In the genomic region with DNA sequence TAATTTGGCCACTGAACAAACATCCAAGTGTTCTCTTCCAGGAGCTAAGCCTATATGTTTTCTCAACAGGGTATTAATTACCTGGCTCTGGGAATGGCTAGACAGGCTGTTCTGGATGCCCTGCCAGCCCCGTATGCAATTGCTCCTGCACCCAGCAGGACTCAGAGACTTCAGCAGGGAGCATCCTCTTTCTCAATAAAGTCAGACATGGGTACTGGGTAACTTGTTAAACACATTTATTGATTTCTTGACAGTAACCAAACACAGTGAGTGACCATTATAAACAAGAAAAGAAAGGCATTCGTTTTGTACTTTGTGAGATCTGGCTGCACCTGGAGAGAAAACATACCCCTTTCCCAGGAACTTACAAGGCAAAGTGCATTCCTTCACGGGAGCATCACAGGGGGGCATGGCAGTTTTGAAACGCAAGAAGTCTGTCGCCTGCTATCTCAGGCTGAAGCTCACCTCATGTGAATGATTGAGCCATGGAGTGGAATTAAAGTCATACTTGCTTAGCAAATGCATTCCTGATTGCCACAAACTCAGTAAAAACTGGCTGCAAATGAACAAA, we compare ENCODE assay signal across 23 cellular contexts.
DNase-seq lines count a peak whose midpoint lies in the region; ATAC-seq and TF ChIP-seq lines count a peak whose summit lies in the region.
"Had no signal": no experiment of that assay in that cellular context is flagged by ENCODE, and none has a peak within 500 bp of the region (broad histone marks: within the 10 kb centered on the region; RNA-seq: fewer than 3 reads in every experiment).

No MANE protein-coding gene starts in this region.

- H3K4me3 ChIP-seq in prostate gland: no peak overlapping the region

- H3K27ac ChIP-seq in VCaP: peak overlapping the region; percentile 56
- no peak overlapping the region for H3K27ac ChIP-seq in prostate gland

- no peaks in the 10 kb centered on the region for H3K4me1 ChIP-seq in prostate gland (replicated peaks)

- H3K27me3 ChIP-seq in prostate gland (replicated peaks; ENCODE audit: insufficient read depth): no peaks in the 10 kb centered on the region

- intact Hi-C loops in prostate gland (cut with DNase I): no loop called here

- H3K27ac Mint-ChIP-seq in T-helper 2 cell treated with Interferon-gamma antibody and Interleukin-4, amounts not matched to agents 5 μg/mL and 100 μg/mL, for 36 hours: no peak overlapping the region
- H3K27ac Mint-ChIP-seq: B cell; CD4-positive, CD25-positive, alpha-beta regulatory T cell; HFFc6; T-helper 1 cell treated with Interleukin-12 subunit alpha and Interleukin-12 subunit beta and Interleukin-4 antibody, amounts not matched to agents 30 μg/mL and 1 μg/mL, for 36 hours had no signal

- no peaks in the 10 kb centered on the region for H3K36me3 ChIP-seq in prostate gland

- WGBS in prostate gland: 11% methylated on average over 5 of the region's 5 CpGs

- no peaks in the 10 kb centered on the region for H3K9me3 ChIP-seq in prostate gland

- H3K4me3 Mint-ChIP-seq in T-helper 2 cell treated with Interferon-gamma antibody and Interleukin-4, amounts not matched to agents 5 μg/mL and 100 μg/mL, for 36 hours: no peak overlapping the region
- H3K4me3 Mint-ChIP-seq: B cell; CD4-positive, CD25-positive, alpha-beta regulatory T cell; HFFc6; T-helper 1 cell treated with Interleukin-12 subunit alpha and Interleukin-12 subunit beta and Interleukin-4 antibody, amounts not matched to agents 30 μg/mL and 1 μg/mL, for 36 hours had no signal

- H3K9me3 Mint-ChIP-seq in T-helper 2 cell treated with Interferon-gamma antibody and Interleukin-4, amounts not matched to agents 5 μg/mL and 100 μg/mL, for 36 hours: no peaks in the 10 kb centered on the region
- H3K9me3 Mint-ChIP-seq: T-helper 1 cell treated with Interleukin-12 subunit alpha and Interleukin-12 subunit beta and Interleukin-4 antibody, amounts not matched to agents 30 μg/mL and 1 μg/mL, for 36 hours had no signal

- ATAC-seq in GM21576 (IDR thresholded peaks at IDR 0.05; ENCODE audit: unreplicated experiment) (no peak), GM19467 (IDR thresholded peaks at IDR 0.05; ENCODE audit: unreplicated experiment) (no peak)

- DNase-seq in HuH-7.5 (ENCODE audit: low spot score) (peak; percentile 15), left kidney (ENCODE audit: low read depth, low spot score) (peak; percentile 37), prostate gland (ENCODE audit: low spot score) (peak; percentile 10), DMS79 (lab: John Stamatoyannopoulos, UW) (no peak)
- DNase-seq in T-helper 2 cell treated with Interferon-gamma antibody and Interleukin-4, amounts not matched to agents 5 μg/mL and 100 μg/mL, for 36 hours (ENCODE audit: low spot score): no peak
- DNase-seq: Calu3; CD4-positive, CD25-positive, alpha-beta regulatory T cell; DMS53; GOT3; HFFc6; IMR-90; Karpas-422; MM.1S; NCI-H1105; NCI-H187 treated with DMSO at 0.1 percent for 48 hours; NCI-H446 treated with DMSO at 0.1 percent for 48 hours; NK-92 treated with Interleukin-12 subunit alpha and Interleukin-12 subunit beta, amount 100 ng/mL, for 24 hours; SHP77 treated with DMSO at 0.1 percent for 48 hours had no signal

- H3K4me1 Mint-ChIP-seq in T-helper 2 cell treated with Interferon-gamma antibody and Interleukin-4, amounts not matched to agents 5 μg/mL and 100 μg/mL, for 36 hours (ENCODE audit: low read depth): no peaks in the 10 kb centered on the region
- H3K4me1 Mint-ChIP-seq: B cell had no signal

- no peaks in the 10 kb centered on the region for H3K36me3 Mint-ChIP-seq in T-helper 2 cell treated with Interferon-gamma antibody and Interleukin-4, amounts not matched to agents 5 μg/mL and 100 μg/mL, for 36 hours (ENCODE audit: low read depth)
- H3K36me3 Mint-ChIP-seq: CD4-positive, CD25-positive, alpha-beta regulatory T cell had no signal

- no peak for TF ChIP-seq POLR2A in prostate gland (IDR thresholded peaks at IDR 0.05)

- peak; percentile 45 for TF ChIP-seq CTCF in VCaP (conservative IDR thresholded peaks at IDR 0.05)
- TF ChIP-seq CTCF in prostate gland (IDR thresholded peaks at IDR 0.05): no peak

- no peaks in the 10 kb centered on the region for H3K27me3 Mint-ChIP-seq in T-helper 2 cell treated with Interferon-gamma antibody and Interleukin-4, amounts not matched to agents 5 μg/mL and 100 μg/mL, for 36 hours (ENCODE audit: low read depth)

Comparison
In these comparisons a context has a peak if more than half of its experiments do, and no peak if none do; other contexts are left out.
1. DNase-seq: peak in HuH-7.5 (single experiment), left kidney (single experiment) and prostate gland (single experiment); none in DMS79 (single experiment) and T-helper 2 cell treated with Interferon-gamma antibody and Interleukin-4, amounts not matched to agents 5 μg/mL and 100 μg/mL, for 36 hours (single experiment).